In genomic region chr2:84970266-84970955, GRCh38 we compare ENCODE assay signal across 8 cellular contexts. TPM values are rescaled to one million over a fixed set of nuclear protein-coding genes. Genes with fewer than 3 reads are reported as not detected.
DNase-seq lines count a peak whose midpoint lies in the region; ATAC-seq lines count a peak whose summit lies in the region.

No MANE protein-coding gene starts in this region.

- no peaks in the 10 kb centered on the region for H3K9me3 Mint-ChIP-seq in stimulated activated naive B cell treated with anti-CD40 and anti-IgM and Interleukin-4, amounts not matched to agents 10 μg/mL and 1 μg/mL and 100 μg/mL, for 72 hours

- ATAC-seq in HG02943 (IDR thresholded peaks at IDR 0.05; ENCODE audit: low read depth, unreplicated experiment) (peak; percentile 35), esophagus mucosa (peak; percentile 71)
- ATAC-seq in stimulated activated naive B cell treated with anti-CD40 and anti-IgM and Interleukin-4, amounts not matched to agents 10 μg/mL and 1 μg/mL and 100 μg/mL, for 72 hours (replicated peaks), result peak; percentile 63 to 70

- H3K4me1 Mint-ChIP-seq in stimulated activated naive B cell treated with anti-CD40 and anti-IgM and Interleukin-4, amounts not matched to agents 10 μg/mL and 1 μg/mL and 100 μg/mL, for 72 hours, result peaks cover 19 to 52% of the 10 kb centered on the region in 2 donors

- H3K27me3 Mint-ChIP-seq in stimulated activated naive B cell treated with anti-CD40 and anti-IgM and Interleukin-4, amounts not matched to agents 10 μg/mL and 1 μg/mL and 100 μg/mL, for 72 hours, result no peaks in the 10 kb centered on the region

- peak; percentile 79 for DNase-seq in SKM-1 treated with dmso at 0.1 percent for 144 hours (lab: John Stamatoyannopoulos, UW; ENCODE audit: unreplicated experiment)
- DNase-seq in SKM-1 (lab: John Stamatoyannopoulos, UW; ENCODE audit: unreplicated experiment), result no peak
- peak; percentile 48 for DNase-seq in NCI-H526 treated with DMSO at 0.1 percent for 48 hours (lab: John Stamatoyannopoulos, UW)
- DNase-seq in activated T-cell treated with anti-CD3 and anti-CD28 coated beads for 48 hours (ENCODE audit: low read depth), result peak; percentile 58
- peak; percentile 64 for DNase-seq in myocyte (ENCODE audit: low read depth)
- peak; percentile 58 for DNase-seq in stimulated activated naive B cell treated with anti-CD40 and anti-IgM and Interleukin-4, amounts not matched to agents 10 μg/mL and 1 μg/mL and 100 μg/mL, for 72 hours

- H3K4me3 Mint-ChIP-seq in stimulated activated naive B cell treated with anti-CD40 and anti-IgM and Interleukin-4, amounts not matched to agents 10 μg/mL and 1 μg/mL and 100 μg/mL, for 72 hours, result peak overlapping the region; percentile 97 to 99

- peaks cover 15 to 27% of the 10 kb centered on the region in 2 donors for H3K36me3 Mint-ChIP-seq in stimulated activated naive B cell treated with anti-CD40 and anti-IgM and Interleukin-4, amounts not matched to agents 10 μg/mL and 1 μg/mL and 100 μg/mL, for 72 hours

- peak overlapping the region; percentile 99 for H3K27ac Mint-ChIP-seq in stimulated activated naive B cell treated with anti-CD40 and anti-IgM and Interleukin-4, amounts not matched to agents 10 μg/mL and 1 μg/mL and 100 μg/mL, for 72 hours

RNA-seq across cellular contexts. Expression of gene KCMF1, which starts 0.6 kb away (rescaled TPM):
- 80.7 TPM for total RNA-seq in esophagus mucosa
- total RNA-seq in myocyte, result 74.4 and 79.6 TPM in 2 replicates
- 73.0 TPM for polyA plus RNA-seq in myocyte (2012)
